25 cellular contexts compared by ENCODE assay signal in the genomic region with DNA sequence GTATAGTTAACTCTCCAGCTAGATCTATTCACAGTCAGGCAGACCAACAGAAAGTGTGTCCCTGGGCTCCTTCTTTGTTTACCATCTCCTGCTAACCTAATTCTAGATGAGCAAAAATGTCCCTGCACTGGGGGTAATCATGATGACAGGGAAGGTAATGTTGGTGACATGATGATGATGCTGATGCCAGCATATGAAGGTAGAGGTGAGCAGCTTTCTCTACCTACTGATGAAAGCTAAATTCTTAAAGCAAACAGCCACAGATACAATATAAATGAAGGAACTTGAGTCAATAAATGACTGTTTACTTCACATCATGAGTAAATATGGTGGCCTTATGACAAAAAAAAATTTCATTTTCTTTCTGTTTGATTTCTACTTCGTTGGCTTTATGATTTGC.
"Had no signal": no experiment of that assay in that cellular context is flagged by ENCODE, and none has a peak within 500 bp of the region (broad histone marks: within the 10 kb centered on the region; RNA-seq: fewer than 3 reads in every experiment).

No MANE protein-coding gene starts in this region.

- DNase-seq: colonic mucosa; cortex of kidney; effector CD8-positive, alpha-beta T cell; effector memory CD8-positive, alpha-beta T cell; endodermal cell; erythroblast; esophagus squamous epithelium; foreskin fibroblast; foreskin melanocyte; gastrocnemius medialis; glutamatergic neuron; head of caudate nucleus; heart right ventricle; hippocampal formation; islet precursor cell; kidney; kidney glomerular epithelial cell; left colon; left ventricle myocardium inferior; lower lobe of right lung; mesenchymal stem cell; mucosa of descending colon; naive B cell had no signal

- H3K27ac ChIP-seq: colonic mucosa, epithelial cell of prostate, esophagus squamous epithelium, gastrocnemius medialis, heart right ventricle, left ventricle myocardium inferior, lower lobe of right lung had no signal

- H3K9me3 ChIP-seq: colonic mucosa, esophagus squamous epithelium, gastrocnemius medialis, lower lobe of right lung, mucosa of descending colon had no signal

- H3K27me3 ChIP-seq: colonic mucosa, esophagus squamous epithelium, gastrocnemius medialis had no signal

- H3K36me3 ChIP-seq: colonic mucosa, esophagus squamous epithelium, gastrocnemius medialis, heart right ventricle, left ventricle myocardium inferior, lower lobe of right lung had no signal

- H3K4me1 ChIP-seq: colonic mucosa, esophagus squamous epithelium, gastrocnemius medialis, heart right ventricle, left ventricle myocardium inferior, lower lobe of right lung had no signal

- H3K4me3 ChIP-seq: colonic mucosa, esophagus squamous epithelium, gastrocnemius medialis, heart right ventricle, left ventricle myocardium inferior, lower lobe of right lung, mucosa of descending colon had no signal

- FAIRE-seq: endometrium, kidney had no signal
